ENCODE assay signal across 8 cellular contexts in genomic region chr16:66977341-66978113, GRCh38. TPM values are rescaled to one million over a fixed set of nuclear protein-coding genes. Genes with fewer than 3 reads are reported as not detected.
A peak's percentile ranks its signal among the peaks of the same experiment; 100 is the strongest.
DNase-seq lines count a peak whose midpoint lies in the region; ATAC-seq and TF ChIP-seq lines count a peak whose summit lies in the region.

No MANE protein-coding gene starts in this region.

- DNase-seq in DND-41 (peak; percentile 84), NCI-H2029 (lab: John Stamatoyannopoulos, UW) (peak; percentile 34), T1000 (lab: John Stamatoyannopoulos, UW) (peak; percentile 65), ascending aorta (ENCODE audit: low spot score in 2 of 2) (peak; percentile 35 to 92), hepatic stellate cell (ENCODE audit: low spot score) (peak; percentile 87), skeletal muscle cell (ENCODE audit: low read depth) (peak; percentile 36), NCI-H1048 (lab: John Stamatoyannopoulos, UW) (no peak)

- H3K36me3 ChIP-seq in DND-41 (ENCODE audit: insufficient read depth, low read length) (no peaks in the 10 kb centered on the region), ascending aorta (no peaks in the 10 kb centered on the region)

- peaks cover 2% of the 10 kb centered on the region; the same call in 1 of the 2 replicates for H3K4me1 ChIP-seq in DND-41 (ENCODE audit: insufficient read depth, low read length)
- peaks cover 0 to 7% of the 10 kb centered on the region in 2 donors for H3K4me1 ChIP-seq in ascending aorta

- peak overlapping the region; percentile 61 for H2AFZ ChIP-seq in DND-41 (ENCODE audit: low read depth, low read length)

- no peaks in the 10 kb centered on the region for H3K79me2 ChIP-seq in DND-41 (ENCODE audit: insufficient read depth, low read length)

- TF ChIP-seq CTCF in DND-41 (IDR thresholded peaks at IDR 0.05; ENCODE audit: borderline replicate concordance, extremely low read depth, low read length, poor library complexity, severe bottlenecking) (peak; percentile 99), ascending aorta (IDR thresholded peaks at IDR 0.05) (peak; percentile 95 to 99 (median 97))

- no peak overlapping the region for H3K27ac ChIP-seq in DND-41 (ENCODE audit: low read length)
- H3K27ac ChIP-seq in ascending aorta, result no peak overlapping the region

- intact Hi-C loops in ascending aorta (cut with DNase I), result loop anchor here (1.0 to 5.0 kb wide), 5 partner anchors 37 to 208 kb away; partner anchors contain the start of genes CBFB and PHAF1

- H3K27me3 ChIP-seq in DND-41 (ENCODE audit: insufficient read depth, low read length, poor library complexity) (no peaks in the 10 kb centered on the region), ascending aorta (no peaks in the 10 kb centered on the region)

- ATAC-seq in DND-41 (ENCODE audit: insufficient read depth, low read depth) (peak; percentile 98), HG02588 (IDR thresholded peaks at IDR 0.05; ENCODE audit: unreplicated experiment) (peak; percentile 79)

- no peak overlapping the region for H3K9ac ChIP-seq in DND-41 (ENCODE audit: low read depth, low read length)

- H3K4me2 ChIP-seq in DND-41 (ENCODE audit: insufficient read depth, low read length), result no peak overlapping the region

- H3K9me3 ChIP-seq in DND-41 (ENCODE audit: insufficient read depth, low read length, severe bottlenecking), result no peaks in the 10 kb centered on the region
- H3K9me3 ChIP-seq in ascending aorta, result no peaks in the 10 kb centered on the region

- no peaks in the 10 kb centered on the region for H4K20me1 ChIP-seq in DND-41 (ENCODE audit: insufficient read depth, low read length)

- H3K4me3 ChIP-seq in DND-41 (ENCODE audit: low read depth in 1 of 2, low read length in 2 of 2) (no peak overlapping the region), ascending aorta (no peak overlapping the region), skeletal muscle cell (ENCODE audit: low read depth, low read length) (no peak overlapping the region)

RNA-seq across cellular contexts. Expression of gene CES4A, which starts 10.9 kb away (rescaled TPM):
- total RNA-seq in ascending aorta, result 0.11 TPM

RNA-seq across cellular contexts. Expression of gene CES3, which starts 16.5 kb away (rescaled TPM):
- total RNA-seq in ascending aorta, result not detected

RNA-seq across cellular contexts. Expression of gene CES2, which starts 42.2 kb away (rescaled TPM):
- total RNA-seq in ascending aorta, result 40.0 TPM

RNA-seq across cellular contexts. Expression of gene CIAO2B, which starts 43.3 kb away (rescaled TPM):
- total RNA-seq in ascending aorta, result 255 TPM

RNA-seq across cellular contexts. Expression of gene CBFB, which starts 51.4 kb away (rescaled TPM):
- total RNA-seq in ascending aorta, result 59.1 TPM
